Comparison of ENCODE assay signal across 9 cellular contexts in the genomic region with DNA sequence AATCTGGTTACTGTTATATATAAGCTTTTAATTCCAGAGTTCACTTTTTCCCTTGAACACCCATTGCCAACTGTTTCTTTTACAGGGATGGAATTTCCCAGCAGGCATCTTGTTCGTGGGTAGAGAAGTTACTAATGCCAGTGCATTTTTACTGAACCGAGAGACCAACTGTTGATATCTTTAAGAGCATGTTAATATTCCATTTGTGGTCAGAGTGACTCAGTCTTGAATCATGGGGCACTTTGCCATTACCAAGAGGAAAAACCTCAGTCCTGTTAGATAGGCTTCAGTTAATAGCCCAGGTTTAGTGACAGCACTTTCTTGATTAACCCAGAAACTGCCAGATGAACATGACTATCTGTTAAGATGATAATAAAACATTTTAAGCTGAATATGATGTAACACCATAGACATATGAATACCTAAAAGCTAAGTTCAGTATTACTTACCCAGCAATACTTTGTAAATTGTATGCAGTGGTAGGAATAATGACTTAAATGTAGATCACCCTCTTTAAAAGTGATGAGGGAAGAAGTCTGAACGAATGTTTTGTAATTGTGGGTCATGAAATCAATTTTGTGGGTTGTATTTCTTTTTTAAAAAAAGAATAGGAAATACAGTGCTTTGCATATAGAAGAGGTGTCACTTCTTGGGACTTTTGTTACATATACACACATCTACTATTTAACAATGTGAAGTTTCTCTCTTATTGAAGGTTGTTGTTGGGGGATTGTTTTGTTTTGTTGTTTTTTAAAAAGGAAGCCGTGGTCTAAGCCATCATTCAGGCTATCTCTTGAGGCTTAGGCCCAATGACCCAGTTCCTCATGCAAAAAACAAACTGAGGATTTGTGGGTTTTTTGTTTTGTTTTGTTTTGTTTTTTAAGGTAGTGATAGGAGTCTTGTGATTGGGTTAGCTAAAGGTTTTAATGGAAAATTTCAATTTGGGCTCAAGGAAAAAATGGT.
DNase-seq lines count a peak whose midpoint lies in the region; ATAC-seq and TF ChIP-seq lines count a peak whose summit lies in the region.
"Had no signal": no experiment of that assay in that cellular context is flagged by ENCODE, and none has a peak within 500 bp of the region (broad histone marks: within the 10 kb centered on the region; RNA-seq: fewer than 3 reads in every experiment).

No MANE protein-coding gene starts in this region.

- H3K27ac Mint-ChIP-seq in activated CD8-positive, alpha-beta T cell treated with anti-CD3 and anti-CD28 coated beads, Interleukin-2, amount 10 ng/mL, durations not matched to agents 7 days and 5 days, result no peak overlapping the region
- no peak overlapping the region for H3K27ac Mint-ChIP-seq in CD14-positive monocyte
- H3K27ac Mint-ChIP-seq: IgD-negative memory B cell had no signal

- peak; percentile 55 for ATAC-seq in activated CD8-positive, alpha-beta T cell treated with anti-CD3 and anti-CD28 coated beads, Interleukin-2, amount 10 ng/mL, durations not matched to agents 7 days and 5 days
- ATAC-seq in left ventricle myocardium superior (peak; percentile 95), HG02642 (IDR thresholded peaks at IDR 0.05; ENCODE audit: poor library complexity, unreplicated experiment) (no peak)
- peak; percentile 96 for ATAC-seq in stimulated activated naive CD8-positive, alpha-beta T cell treated with anti-CD3 and anti-CD28 coated beads, Interleukin-15, Interleukin-2, amounts not matched to agents 100 U/mL and 50 U/mL, for 24 hours

- H3K4me1 Mint-ChIP-seq in activated CD8-positive, alpha-beta T cell treated with anti-CD3 and anti-CD28 coated beads, Interleukin-2, amount 10 ng/mL, durations not matched to agents 7 days and 5 days (ENCODE audit: low read depth), result peaks cover 13% of the 10 kb centered on the region
- peaks cover 2% of the 10 kb centered on the region for H3K4me1 Mint-ChIP-seq in CD14-positive monocyte

- intact Hi-C loops in left ventricle myocardium superior (cut with micrococcal nuclease) (loop anchor here (5.0 to 10.0 kb wide), 2 partner anchors 52 to 95 kb away; a partner anchor contains a TSS), CD14-positive monocyte (cut with micrococcal nuclease) (no loop called here)

- peak; percentile 75 for DNase-seq in DMS53 (lab: John Stamatoyannopoulos, UW)
- peak; percentile 88 for DNase-seq in HS-27A (ENCODE audit: low read depth)
- no peak for DNase-seq in activated CD8-positive, alpha-beta T cell treated with anti-CD3 and anti-CD28 coated beads, Interleukin-2, amount 10 ng/mL, durations not matched to agents 7 days and 5 days
- no peak for DNase-seq in left ventricle myocardium superior
- peak; percentile 15 for DNase-seq in stimulated activated naive CD8-positive, alpha-beta T cell treated with anti-CD3 and anti-CD28 coated beads, Interleukin-15, Interleukin-2, amounts not matched to agents 100 U/mL and 50 U/mL, for 24 hours
- DNase-seq in CD14-positive monocyte (ENCODE audit: low spot score), result no peak
- DNase-seq in superior temporal gyrus (ENCODE audit: extremely low spot score), result no peak

- CTCF ChIA-PET in activated CD8-positive, alpha-beta T cell treated with anti-CD3 and anti-CD28 coated beads, Interleukin-2, amount 10 ng/mL, durations not matched to agents 7 days and 5 days (lab: Charles Lee), result interaction anchor here (0.8 to 1.6 kb wide), 2 partner anchors 14 to 97 kb away, joined by 3 read pairs; no protein-coding TSS in a partner anchor

- H3K4me3 Mint-ChIP-seq in activated CD8-positive, alpha-beta T cell treated with anti-CD3 and anti-CD28 coated beads, Interleukin-2, amount 10 ng/mL, durations not matched to agents 7 days and 5 days, result no peak overlapping the region
- no peak overlapping the region for H3K4me3 Mint-ChIP-seq in CD14-positive monocyte
- H3K4me3 Mint-ChIP-seq: IgD-negative memory B cell had no signal

- TF ChIP-seq CTCF in CD14-positive monocyte (IDR thresholded peaks at IDR 0.05), result no peak

- no peaks in the 10 kb centered on the region for H3K9me3 Mint-ChIP-seq in activated CD8-positive, alpha-beta T cell treated with anti-CD3 and anti-CD28 coated beads, Interleukin-2, amount 10 ng/mL, durations not matched to agents 7 days and 5 days (ENCODE audit: insufficient read depth)
- H3K9me3 Mint-ChIP-seq in CD14-positive monocyte, result no peaks in the 10 kb centered on the region
- H3K9me3 Mint-ChIP-seq: IgD-negative memory B cell had no signal

- H3K36me3 Mint-ChIP-seq in activated CD8-positive, alpha-beta T cell treated with anti-CD3 and anti-CD28 coated beads, Interleukin-2, amount 10 ng/mL, durations not matched to agents 7 days and 5 days (ENCODE audit: low read depth), result no peaks in the 10 kb centered on the region
- H3K36me3 Mint-ChIP-seq in CD14-positive monocyte, result no peaks in the 10 kb centered on the region

- H3K27me3 Mint-ChIP-seq in activated CD8-positive, alpha-beta T cell treated with anti-CD3 and anti-CD28 coated beads, Interleukin-2, amount 10 ng/mL, durations not matched to agents 7 days and 5 days (ENCODE audit: low read depth), result no peaks in the 10 kb centered on the region
- H3K27me3 Mint-ChIP-seq in CD14-positive monocyte (ENCODE audit: low read depth in 3 of 3), result peaks cover 5 to 21% (median 13%) of the 10 kb centered on the region in 3 donors
- H3K27me3 Mint-ChIP-seq: IgD-negative memory B cell had no signal

- POLR2A ChIA-PET in activated CD8-positive, alpha-beta T cell treated with anti-CD3 and anti-CD28 coated beads, Interleukin-2, amount 10 ng/mL, durations not matched to agents 7 days and 5 days (lab: Charles Lee), result no interaction called here

Comparison
In these comparisons a context has a peak if more than half of its experiments do, and no peak if none do; other contexts are left out.
1. DNase-seq: peak in DMS53 (single experiment), HS-27A (single experiment) and stimulated activated naive CD8-positive, alpha-beta T cell treated with anti-CD3 and anti-CD28 coated beads, Interleukin-15, Interleukin-2, amounts not matched to agents 100 U/mL and 50 U/mL, for 24 hours (single experiment); none in activated CD8-positive, alpha-beta T cell treated with anti-CD3 and anti-CD28 coated beads, Interleukin-2, amount 10 ng/mL, durations not matched to agents 7 days and 5 days (single experiment), left ventricle myocardium superior (single experiment), CD14-positive monocyte (single experiment) and superior temporal gyrus (single experiment).